In genomic region chr20:33992145-33992922, GRCh38 we compare ENCODE assay signal across 8 cellular contexts. TPM values are rescaled to one million over a fixed set of nuclear protein-coding genes. Genes with fewer than 3 reads are reported as not detected.
DNase-seq lines count a peak whose midpoint lies in the region; ATAC-seq and TF ChIP-seq lines count a peak whose summit lies in the region.

No MANE protein-coding gene starts in this region.

- peaks cover 46% of the 10 kb centered on the region for H3K4me1 Mint-ChIP-seq in neural crest cell

- ATAC-seq in HG02840 (IDR thresholded peaks at IDR 0.05; ENCODE audit: low FRiP score, unreplicated experiment) (no peak), HG02571 (IDR thresholded peaks at IDR 0.05; ENCODE audit: unreplicated experiment) (no peak)

- H3K36me3 Mint-ChIP-seq in neural crest cell (ENCODE audit: low read depth): no peaks in the 10 kb centered on the region

- H3K27ac Mint-ChIP-seq in neural crest cell (ENCODE audit: unreplicated experiment): peak overlapping the region; percentile 97

- H3K9ac ChIP-seq in OCI-LY3 (ENCODE audit: low read length): peak overlapping the region; percentile 85
- peak overlapping the region; percentile 89 for H3K9ac ChIP-seq in endocrine pancreas (ENCODE audit: control insufficient read depth, insufficient read depth, low read length)

- H3K4me1 ChIP-seq in OCI-LY3 (ENCODE audit: low read length): peaks cover 24% of the 10 kb centered on the region
- peaks cover 10% of the 10 kb centered on the region for H3K4me1 ChIP-seq in endocrine pancreas (ENCODE audit: control insufficient read depth, insufficient read depth, low read length)

- peak overlapping the region; percentile 32; the same call in 1 of the 2 replicates for H3K27ac ChIP-seq in OCI-LY3 (ENCODE audit: low read length)

- H3K27me3 Mint-ChIP-seq in neural crest cell (ENCODE audit: low read depth): no peaks in the 10 kb centered on the region

- TF ChIP-seq CTCF in GM06990 (IDR thresholded peaks at IDR 0.05; ENCODE audit: insufficient read depth, low read length, poor library complexity, severe bottlenecking) (no peak), OCI-LY3 (IDR thresholded peaks at IDR 0.05; ENCODE audit: low read depth, low read length) (no peak), neural crest cell (conservative IDR thresholded peaks at IDR 0.05) (no peak), GM20000 (IDR thresholded peaks at IDR 0.05; ENCODE audit: extremely low read depth, missing control alignments) (no peak)

- peaks cover 30% of the 10 kb centered on the region for H4K20me1 ChIP-seq in OCI-LY3 (ENCODE audit: insufficient read depth, low read length)

- H3K4me3 Mint-ChIP-seq in neural crest cell: peak overlapping the region; percentile 97

- H2AFZ ChIP-seq in OCI-LY3 (ENCODE audit: low read depth, low read length): peak overlapping the region; percentile 42; the same call in 1 of the 2 replicates

- H3K27me3 ChIP-seq in GM06990 (replicated peaks; ENCODE audit: control insufficient read depth, insufficient read depth, low read length) (no peaks in the 10 kb centered on the region), OCI-LY3 (ENCODE audit: low read depth, low read length) (no peaks in the 10 kb centered on the region), endocrine pancreas (ENCODE audit: control insufficient read depth, insufficient read depth, low read length) (no peaks in the 10 kb centered on the region)

- H3K9me3 Mint-ChIP-seq in neural crest cell: no peaks in the 10 kb centered on the region

- H3K79me2 ChIP-seq in OCI-LY3 (ENCODE audit: low read length): peaks cover 47% of the 10 kb centered on the region

- H3K4me3 ChIP-seq in GM06990 (replicated peaks; ENCODE audit: low read depth, low read length): peak overlapping the region; percentile 85
- H3K4me3 ChIP-seq in OCI-LY3 (ENCODE audit: low read length): peak overlapping the region; percentile 86
- H3K4me3 ChIP-seq in endocrine pancreas (ENCODE audit: control insufficient read depth, insufficient read depth, low read length): peak overlapping the region; percentile 91

- DNase-seq in GM06990 (ENCODE audit: extremely low read depth, insufficient read length) (peak; percentile 15), neural crest cell (ENCODE audit: low read depth, low spot score) (no peak), activated gamma-delta T cell (lab: John Stamatoyannopoulos, UW) (no peak), GM20000 (ENCODE audit: low spot score) (no peak)

- peaks cover 2% of the 10 kb centered on the region for H3K36me3 ChIP-seq in GM06990 (ENCODE audit: control insufficient read depth, insufficient read depth, low read length)
- peaks cover 10% of the 10 kb centered on the region for H3K36me3 ChIP-seq in OCI-LY3 (replicated peaks; ENCODE audit: low read depth, low read length)
- no peaks in the 10 kb centered on the region for H3K36me3 ChIP-seq in endocrine pancreas (ENCODE audit: control insufficient read depth, insufficient read depth, low read length)

- peak overlapping the region; percentile 76 for H3K4me2 ChIP-seq in OCI-LY3 (ENCODE audit: low read length)

- H3K9me3 ChIP-seq in OCI-LY3 (ENCODE audit: insufficient read depth, low read length) (no peaks in the 10 kb centered on the region), endocrine pancreas (ENCODE audit: control insufficient read depth, low read length) (no peaks in the 10 kb centered on the region)

RNA-seq across cellular contexts. Expression of gene RALY, which starts 1.4 kb away (rescaled TPM):
- 304 and 313 TPM in 2 replicates for total RNA-seq in neural crest cell
